Comparison of ENCODE assay signal across 7 cellular contexts in the genomic region with DNA sequence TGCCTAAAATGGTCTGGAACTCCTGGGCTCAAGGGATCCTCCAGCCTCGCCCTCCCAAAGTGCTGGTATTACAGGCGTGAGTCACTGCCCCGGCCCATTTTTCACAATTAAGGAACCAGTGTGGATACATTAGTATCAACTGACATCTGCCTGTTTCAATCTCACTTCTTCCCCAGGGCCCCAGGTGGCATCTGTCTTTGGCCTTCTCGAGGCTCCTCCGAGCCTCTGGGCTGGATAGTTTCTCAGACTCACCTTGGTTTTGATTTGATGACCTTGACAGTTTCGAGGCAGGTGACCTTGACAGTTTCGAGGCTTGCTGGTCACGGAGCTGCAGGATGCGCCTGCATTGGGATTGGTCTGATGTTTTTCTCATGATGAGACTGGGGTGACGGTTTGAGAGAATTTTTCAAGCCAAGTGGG. TPM values are rescaled to one million over a fixed set of nuclear protein-coding genes. Genes with fewer than 3 reads are reported as not detected.
DNase-seq lines count a peak whose midpoint lies in the region; ATAC-seq, FAIRE-seq and TF ChIP-seq lines count a peak whose summit lies in the region.

No MANE protein-coding gene starts in this region.

- DNase-seq in GM19239 (ENCODE audit: insufficient read length, low spot score): no peak
- DNase-seq in osteoblast (ENCODE audit: insufficient read length, low spot score, missing footprints): peak; percentile 58
- no peak for DNase-seq in activated gamma-delta T cell (lab: John Stamatoyannopoulos, UW)
- DNase-seq in G401 (ENCODE audit: low spot score): no peak
- no peak for DNase-seq in NCI-H524 treated with DMSO at 0.1 percent for 48 hours (lab: John Stamatoyannopoulos, UW)

- peak; percentile 64 for FAIRE-seq in GM19239 (lab: Jason Lieb, UNC)

- in situ Hi-C loops in G401 (cut with HindIII; ENCODE audit: low sequenced_read_pairs): loop anchor here (10.0 kb wide), 1 partner anchor 146 kb away; no protein-coding TSS in a partner anchor

- no peaks in the 10 kb centered on the region for H3K9me3 ChIP-seq in osteoblast (ENCODE audit: low read depth, low read length)

- H3K36me3 Mint-ChIP-seq in activated naive CD8-positive, alpha-beta T cell: no peaks in the 10 kb centered on the region

- no peak overlapping the region for H3K4me2 ChIP-seq in osteoblast (ENCODE audit: insufficient read depth, low read length)

- H3K36me3 ChIP-seq in osteoblast (ENCODE audit: insufficient read depth, low read length): no peaks in the 10 kb centered on the region

- ATAC-seq in HG03378 (IDR thresholded peaks at IDR 0.05; ENCODE audit: unreplicated experiment): peak; percentile 12

- H4K20me1 ChIP-seq in osteoblast (ENCODE audit: insufficient read depth, low read length): no peaks in the 10 kb centered on the region

- H3K27me3 ChIP-seq in osteoblast (ENCODE audit: insufficient read depth, low read length): peaks cover 5% of the 10 kb centered on the region

- H3K4me3 Mint-ChIP-seq in activated naive CD8-positive, alpha-beta T cell: peak overlapping the region; percentile 81

- H3K27ac ChIP-seq in osteoblast (ENCODE audit: low read depth, low read length): no peak overlapping the region

- H3K4me3 ChIP-seq in osteoblast (ENCODE audit: insufficient read depth, low read length): no peak overlapping the region

- H3K79me2 ChIP-seq in osteoblast (ENCODE audit: insufficient read depth, low read length): no peaks in the 10 kb centered on the region

- peaks cover 29% of the 10 kb centered on the region for H3K4me1 Mint-ChIP-seq in activated naive CD8-positive, alpha-beta T cell (ENCODE audit: low read depth)

- H2AFZ ChIP-seq in osteoblast (ENCODE audit: low read length): no peak overlapping the region

- H3K27ac Mint-ChIP-seq in activated naive CD8-positive, alpha-beta T cell: no peak overlapping the region

- H3K4me1 ChIP-seq in osteoblast (ENCODE audit: insufficient read depth, low read length): peaks cover 8% of the 10 kb centered on the region

- H3K27me3 Mint-ChIP-seq in activated naive CD8-positive, alpha-beta T cell: no peaks in the 10 kb centered on the region

- TF ChIP-seq CTCF in osteoblast (IDR thresholded peaks at IDR 0.05; ENCODE audit: extremely low read depth, low read depth, low read length): no peak

- H3K9me3 Mint-ChIP-seq in activated naive CD8-positive, alpha-beta T cell (ENCODE audit: low read depth): no peaks in the 10 kb centered on the region

RNA-seq across cellular contexts. Expression of a gene that starts 41.0 kb away (rescaled TPM):
- 45.2 and 47.1 TPM in 2 replicates for total RNA-seq in osteoblast
- 17.3 and 19.0 TPM in 2 replicates for total RNA-seq in G401 (2014; rRNA removed; shearing (Covaris generic))
